8 cellular contexts compared by ENCODE assay signal in the genomic region with DNA sequence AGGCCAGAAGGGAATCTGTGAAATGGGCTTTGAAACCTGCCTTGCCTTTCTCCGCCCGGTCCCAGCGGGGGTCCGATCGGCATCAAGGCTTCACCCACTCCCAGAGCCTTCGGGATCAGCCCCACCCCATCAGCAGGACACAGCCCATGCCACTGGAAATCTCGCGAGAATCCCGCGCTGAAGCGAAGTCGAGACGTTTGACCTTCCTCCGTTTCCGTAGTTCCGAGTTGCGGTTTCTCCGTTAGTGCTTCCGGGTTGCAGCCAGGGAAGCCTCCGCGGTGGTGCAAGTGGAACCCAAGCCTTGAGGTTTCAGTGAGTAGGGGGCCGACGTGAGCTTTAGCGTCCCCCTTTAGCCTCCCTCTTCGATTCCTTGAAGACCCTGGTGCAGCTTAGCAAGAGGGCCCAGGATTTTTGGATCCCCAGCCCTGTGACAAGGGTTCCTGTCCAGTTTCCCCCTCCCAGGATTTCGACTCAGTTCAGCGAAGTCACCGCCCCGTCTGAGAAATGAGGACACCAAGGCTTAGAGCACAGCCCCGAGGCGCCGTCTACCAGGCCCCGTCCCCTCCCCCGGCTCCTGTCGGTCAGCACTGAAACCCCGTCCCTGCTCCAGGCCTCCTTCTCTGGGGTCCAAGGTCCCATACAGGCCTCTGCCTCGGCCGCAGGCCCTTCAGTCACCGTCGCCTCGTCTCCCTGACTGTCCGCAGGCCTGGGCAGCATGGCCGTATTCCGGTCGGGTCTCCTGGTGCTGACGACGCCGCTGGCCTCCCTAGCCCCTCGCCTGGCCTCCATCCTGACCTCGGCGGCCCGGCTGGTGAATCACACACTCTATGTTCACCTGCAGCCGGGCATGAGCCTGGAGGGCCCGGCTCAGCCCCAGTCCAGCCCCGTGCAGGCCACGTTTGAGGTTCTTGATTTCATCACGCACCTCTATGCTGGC. TPM values are rescaled to one million over a fixed set of nuclear protein-coding genes. Genes with fewer than 3 reads are reported as not detected.
DNase-seq lines count a peak whose midpoint lies in the region; ATAC-seq and TF ChIP-seq lines count a peak whose summit lies in the region.

Gene COASY, plus strand, starts transcription at position 241 of the 937 bp plus-strand sequence. Its CDS starts 475 bp downstream, at position 716.

- H3K27me3 Mint-ChIP-seq in activated CD4-positive, alpha-beta T cell treated with anti-CD3 and anti-CD28 coated beads, Interleukin-2, amount 10 ng/mL, durations not matched to agents 24 days and 14 days = no peaks in the 10 kb centered on the region

- peak; percentile 50 for ATAC-seq in HG03432 (IDR thresholded peaks at IDR 0.05; ENCODE audit: unreplicated experiment)
- ATAC-seq in GM21737 (IDR thresholded peaks at IDR 0.05; ENCODE audit: unreplicated experiment) = no peak

- peaks cover 19% of the 10 kb centered on the region for H3K4me1 Mint-ChIP-seq in activated CD4-positive, alpha-beta T cell treated with anti-CD3 and anti-CD28 coated beads, Interleukin-2, amount 10 ng/mL, durations not matched to agents 24 days and 14 days

- TF ChIP-seq CTCF in coronary artery (IDR thresholded peaks at IDR 0.05) = no peak

- H3K4me3 Mint-ChIP-seq in activated CD4-positive, alpha-beta T cell treated with anti-CD3 and anti-CD28 coated beads, Interleukin-2, amount 10 ng/mL, durations not matched to agents 24 days and 14 days = peak within 1 kb of the TSS; percentile 89

- intact Hi-C loops in activated CD4-positive, alpha-beta T cell treated with anti-CD3 and anti-CD28 coated beads, Interleukin-2, amount 10 ng/mL, durations not matched to agents 24 days and 14 days (cut with micrococcal nuclease) = loop anchor here (1.0 to 2.0 kb wide), 2 partner anchors 15 to 47 kb away; partner anchors contain the start of genes PSMC3IP, RETREG3 and TUBG1

- peak within 1 kb of the TSS; percentile 93 for H3K27ac Mint-ChIP-seq in activated CD4-positive, alpha-beta T cell treated with anti-CD3 and anti-CD28 coated beads, Interleukin-2, amount 10 ng/mL, durations not matched to agents 24 days and 14 days

- DNase-seq in ELR (ENCODE audit: low read depth) (peak; percentile 99), NCI-H69 (lab: John Stamatoyannopoulos, UW) (peak; percentile 99), coronary artery (ENCODE audit: low spot score) (peak; percentile 97), kidney glomerular epithelial cell (lab: John Stamatoyannopoulos, UW) (peak; percentile 94)
- peak; percentile 98 for DNase-seq in activated CD4-positive, alpha-beta T cell treated with anti-CD3 and anti-CD28 coated beads, Interleukin-2, amount 10 ng/mL, durations not matched to agents 24 days and 14 days
- DNase-seq in stimulated activated CD4-positive, alpha-beta T cell treated with anti-CD3 and anti-CD28 coated beads, Interleukin-15, amount 100 ng/mL, for 24 hours = peak; percentile 97

- peak within 1 kb of the TSS; percentile 53 to 93 for H3K27ac ChIP-seq in coronary artery

- peak within 1 kb of the TSS; percentile 80 for H3K4me3 ChIP-seq in coronary artery

- no peaks in the 10 kb centered on the region for H3K9me3 Mint-ChIP-seq in activated CD4-positive, alpha-beta T cell treated with anti-CD3 and anti-CD28 coated beads, Interleukin-2, amount 10 ng/mL, durations not matched to agents 24 days and 14 days

- peaks cover 19% of the 10 kb centered on the region for H3K36me3 Mint-ChIP-seq in activated CD4-positive, alpha-beta T cell treated with anti-CD3 and anti-CD28 coated beads, Interleukin-2, amount 10 ng/mL, durations not matched to agents 24 days and 14 days (ENCODE audit: low read depth)

RNA-seq across cellular contexts. Expression of gene COASY, which starts in this region (rescaled TPM):
- 97.7 and 109 TPM in 2 replicates for total RNA-seq in activated CD4-positive, alpha-beta T cell treated with anti-CD3 and anti-CD28 coated beads, Interleukin-2, amount 10 ng/mL, durations not matched to agents 24 days and 14 days
